In genomic region chr3:169880565-169881250, GRCh38 we compare ENCODE assay signal across 20 cellular contexts. TPM values are rescaled to one million over a fixed set of nuclear protein-coding genes. Genes with fewer than 3 reads are reported as not detected.
DNase-seq lines count a peak whose midpoint lies in the region; ATAC-seq, FAIRE-seq and TF ChIP-seq lines count a peak whose summit lies in the region.
"Had no signal": no experiment of that assay in that cellular context is flagged by ENCODE, and none has a peak within 500 bp of the region (broad histone marks: within the 10 kb centered on the region; RNA-seq: fewer than 3 reads in every experiment).

No MANE protein-coding gene starts in this region.

- 77% methylated on average over 4 of the region's 4 CpGs for WGBS in GM12878 (ENCODE audit: insufficient coverage, insufficient replicate concordance, low lambda C conversion rate, missing lambda C conversion rate)
- WGBS in HepG2 (ENCODE audit: low lambda C conversion rate): 0% methylated on average over 4 of the region's 4 CpGs

- peaks cover 2% of the 10 kb centered on the region for H3K4me1 Mint-ChIP-seq in CD8-positive, alpha-beta T cell (ENCODE audit: low read depth)

- no peak for TF ChIP-seq RAD21 in GM12878 (IDR thresholded peaks at IDR 0.05; ENCODE audit: insufficient read depth, low read depth, low read length)
- no peak for TF ChIP-seq RAD21 in HepG2 (CRISPR knock-in tag; IDR thresholded peaks at IDR 0.05)

- POLR2A ChIA-PET in GM12878 (lab: Charles Lee): interaction anchor here (0.5 kb wide), 1 partner anchor 520 kb away, joined by 5 read pairs; no protein-coding TSS in a partner anchor
- POLR2A ChIA-PET in HepG2 (lab: Yijun Ruan, JAX): no interaction called here
- POLR2A ChIA-PET in CD8-positive, alpha-beta T cell (lab: Charles Lee): interaction anchor here (0.5 to 0.7 kb wide), 2 partner anchors 10 to 55 kb away, joined by 3 read pairs; no protein-coding TSS in a partner anchor

- no peak overlapping the region for H3K4me2 ChIP-seq in Karpas-422 (ENCODE audit: low read depth, low read length, poor library complexity, severe bottlenecking)
- no peak overlapping the region for H3K4me2 ChIP-seq in GM12878 (ENCODE audit: control insufficient read depth, insufficient read depth)
- no peak overlapping the region for H3K4me2 ChIP-seq in HepG2 (ENCODE audit: low read depth, low read length)

- H3K27ac ChIP-seq in Karpas-422 (ENCODE audit: low read length): no peak overlapping the region
- no peak overlapping the region for H3K27ac ChIP-seq in GM12878 (ENCODE audit: control insufficient read depth, insufficient read depth)
- no peak overlapping the region for H3K27ac ChIP-seq in HepG2 (ENCODE audit: extremely low read length, insufficient read depth, low read length)
- no peak overlapping the region for H3K27ac ChIP-seq in vagina
- H3K27ac ChIP-seq in CD8-positive, alpha-beta T cell (ENCODE audit: low read depth, low read length): no peak overlapping the region
- H3K27ac ChIP-seq: C4-2B had no signal

- H3K9me2 ChIP-seq in Karpas-422 (replicated peaks; ENCODE audit: insufficient read depth, low read length): no peaks in the 10 kb centered on the region

- no peaks in the 10 kb centered on the region for H3K9me3 Mint-ChIP-seq in CD8-positive, alpha-beta T cell
- H3K9me3 Mint-ChIP-seq: CD4-positive, alpha-beta T cell; H9; IgD-negative memory B cell had no signal

- H3K9me3 ChIP-seq in Karpas-422 (ENCODE audit: low read length): no peaks in the 10 kb centered on the region
- H3K9me3 ChIP-seq in GM12878 (replicated peaks; ENCODE audit: control insufficient read depth, insufficient read depth, low read length): no peaks in the 10 kb centered on the region
- no peaks in the 10 kb centered on the region for H3K9me3 ChIP-seq in HepG2 (ENCODE audit: low read length)
- no peaks in the 10 kb centered on the region for H3K9me3 ChIP-seq in vagina
- H3K9me3 ChIP-seq in CD8-positive, alpha-beta T cell (ENCODE audit: low read length): no peaks in the 10 kb centered on the region

- H3K4me3 ChIP-seq in Karpas-422 (ENCODE audit: low read length) (no peak overlapping the region), GM12878 (no peak overlapping the region), HepG2 (replicated peaks in 1 of 3; ENCODE audit: insufficient read depth in 1 of 3, low read depth in 2 of 3, low read length in 3 of 3) (no peak overlapping the region), vagina (no peak overlapping the region)
- H3K4me3 ChIP-seq in CD8-positive, alpha-beta T cell (ENCODE audit: low read depth, low read length): no peak overlapping the region

- H2AFZ ChIP-seq in Karpas-422 (ENCODE audit: low read length): peak overlapping the region; percentile 75; the same call in 1 of the 2 replicates
- no peak overlapping the region; the same call in 1 of the 2 replicates for H2AFZ ChIP-seq in GM12878 (ENCODE audit: control insufficient read depth, low read depth, low read length)
- no peak overlapping the region for H2AFZ ChIP-seq in HepG2 (ENCODE audit: low read length)

- no peak for DNase-seq in Karpas-422
- DNase-seq in GM12878 (ENCODE audit: low read depth, low spot score): no peak
- no peak for DNase-seq in HepG2 (ENCODE audit: low spot score)
- no peak for DNase-seq in vagina (ENCODE audit: extremely low spot score in 2 of 2)
- no peak for DNase-seq in CD8-positive, alpha-beta T cell
- no peak for DNase-seq in NCI-H2107 treated with DMSO at 0.1 percent for 48 hours (lab: John Stamatoyannopoulos, UW; ENCODE audit: unreplicated experiment)
- DNase-seq: AML-193; CD4-positive, alpha-beta T cell; DMS153; DMS79; GF-D8 had no signal

- no peak overlapping the region for H3K27ac Mint-ChIP-seq in CD8-positive, alpha-beta T cell
- H3K27ac Mint-ChIP-seq: CD4-positive, alpha-beta T cell; H9 had no signal

- H3K36me3 ChIP-seq in Karpas-422 (ENCODE audit: insufficient read depth, low read length) (no peaks in the 10 kb centered on the region), GM12878 (ENCODE audit: control insufficient read depth in 2 of 2, insufficient read depth in 2 of 2, low read length in 1 of 2) (no peaks in the 10 kb centered on the region), HepG2 (replicated peaks in 1 of 2; ENCODE audit: control insufficient read depth in 1 of 2, insufficient read depth in 2 of 2, low read length in 2 of 2) (no peaks in the 10 kb centered on the region), vagina (no peaks in the 10 kb centered on the region)
- no peaks in the 10 kb centered on the region for H3K36me3 ChIP-seq in CD8-positive, alpha-beta T cell (ENCODE audit: insufficient read depth, low read length)

- SMC1A ChIA-PET in GM12878 (lab: Charles Lee; ENCODE audit: uncharacterized antibody, unreplicated experiment): interaction anchor here (0.6 to 1.6 kb wide), 5 partner anchors 13 to 899 kb away, joined by 3 to 4 read pairs (median 3); partner anchors contain the start of gene SEC62

- TF ChIP-seq POLR2A in GM12878 (IDR thresholded peaks at IDR 0.05; ENCODE audit: low read depth, low read length) (no peak), HepG2 (IDR thresholded peaks at IDR 0.05; ENCODE audit: insufficient read depth in 1 of 2, low read depth in 2 of 2, low read length in 2 of 2) (no peak), vagina (IDR thresholded peaks at IDR 0.05) (no peak)

- TF ChIP-seq EP300 in GM12878 (IDR thresholded peaks at IDR 0.05; ENCODE audit: borderline replicate concordance in 1 of 2, control insufficient read depth in 1 of 2, low read depth in 2 of 2, low read length in 2 of 2) (no peak), HepG2 (IDR thresholded peaks at IDR 0.05; ENCODE audit: low read depth in 2 of 2, low read length in 2 of 2) (no peak), HepG2 (CRISPR knock-in tag; IDR thresholded peaks at IDR 0.05; ENCODE audit: borderline replicate concordance) (no peak)

- H3K27me3 Mint-ChIP-seq in CD8-positive, alpha-beta T cell (ENCODE audit: low read depth): no peaks in the 10 kb centered on the region
- H3K27me3 Mint-ChIP-seq: CD4-positive, alpha-beta T cell; IgD-negative memory B cell had no signal

- CTCF ChIA-PET in GM12878 (lab: Yijun Ruan, JAX) (interaction anchor here (0.7 to 1.2 kb wide), 2 partner anchors 11 to 151 kb away, joined by 3 read pairs; no protein-coding TSS in a partner anchor), HepG2 (lab: Yijun Ruan, JAX; ENCODE audit: low intra/inter-chr PET ratio, low total read pairs) (no interaction called here)
- CTCF ChIA-PET in CD8-positive, alpha-beta T cell (lab: Charles Lee): no interaction called here

- peaks cover 14% of the 10 kb centered on the region for H3K4me1 ChIP-seq in Karpas-422 (ENCODE audit: low read length)
- peaks cover 4% of the 10 kb centered on the region for H3K4me1 ChIP-seq in GM12878 (ENCODE audit: control insufficient read depth, insufficient read depth, low read length)
- no peaks in the 10 kb centered on the region for H3K4me1 ChIP-seq in HepG2 (ENCODE audit: insufficient read depth, low read length)
- no peaks in the 10 kb centered on the region for H3K4me1 ChIP-seq in vagina
- no peaks in the 10 kb centered on the region for H3K4me1 ChIP-seq in CD8-positive, alpha-beta T cell (ENCODE audit: insufficient read depth, low read length)

- in situ Hi-C loops in GM12878 (cut with MboI): no loop called here
- in situ Hi-C loops in HepG2 (cut with HindIII; ENCODE audit: extremely low pct_ligation_motif_present, low pct_unique_long_range_greater_than_20kb): no loop called here

- H3K9ac ChIP-seq in Karpas-422 (ENCODE audit: low read length) (no peak overlapping the region), GM12878 (ENCODE audit: control insufficient read depth, insufficient read depth, low read length) (no peak overlapping the region), HepG2 (ENCODE audit: insufficient read depth, low read depth, low read length) (no peak overlapping the region)

- ATAC-seq in GM12878 (no peak), HepG2 (no peak), esophagus mucosa (no peak)
- ATAC-seq in CD8-positive, alpha-beta T cell: no peak

- H3K27me3 ChIP-seq in Karpas-422 (ENCODE audit: low read length) (no peaks in the 10 kb centered on the region), GM12878 (replicated peaks in 1 of 2; ENCODE audit: control insufficient read depth in 2 of 2, insufficient read depth in 2 of 2, low read length in 1 of 2) (peaks cover 0 to 2% of the 10 kb centered on the region in 2 experiments; a peak in 1 of 4 replicates), HepG2 (ENCODE audit: control insufficient read depth in 1 of 2, insufficient read depth in 2 of 2, low read length in 2 of 2) (peaks cover 0 to 1% of the 10 kb centered on the region in 2 experiments; a peak in 2 of 5 replicates), vagina (no peaks in the 10 kb centered on the region)
- no peaks in the 10 kb centered on the region for H3K27me3 ChIP-seq in CD8-positive, alpha-beta T cell (ENCODE audit: insufficient read depth, low read length)

- no peak overlapping the region for H3K4me3 Mint-ChIP-seq in CD8-positive, alpha-beta T cell
- H3K4me3 Mint-ChIP-seq: CD4-positive, alpha-beta T cell; H9 had no signal

- no peaks in the 10 kb centered on the region for H3K36me3 Mint-ChIP-seq in CD8-positive, alpha-beta T cell
- H3K36me3 Mint-ChIP-seq: IgD-negative memory B cell had no signal

- FAIRE-seq in GM12878 (lab: Jason Lieb, UNC): no peak
- no peak for FAIRE-seq in HepG2 (lab: Jason Lieb, UNC)
- FAIRE-seq: A204.1, GM19239, H1, HTR-8/SVneo had no signal

- TF ChIP-seq CTCF in GM12878 (IDR thresholded peaks at IDR 0.05 in 2 of 3, conservative IDR thresholded peaks at IDR 0.05 in 1 of 3; ENCODE audit: control insufficient read depth in 2 of 3, extremely low read depth in 1 of 3, insufficient read depth in 1 of 3, low read depth in 3 of 3, low read length in 3 of 3) (no peak), HepG2 (CRISPR knock-in tag; IDR thresholded peaks at IDR 0.05) (no peak), vagina (IDR thresholded peaks at IDR 0.05) (no peak)
- no peak for TF ChIP-seq CTCF in CD8-positive, alpha-beta T cell (IDR thresholded peaks at IDR 0.05)

- H4K20me1 ChIP-seq in Karpas-422 (ENCODE audit: insufficient read depth, low read depth, low read length) (no peaks in the 10 kb centered on the region), GM12878 (ENCODE audit: control insufficient read depth, insufficient read depth) (no peaks in the 10 kb centered on the region), HepG2 (ENCODE audit: insufficient read depth, low read length) (no peaks in the 10 kb centered on the region)

- intact Hi-C loops in GM12878 (cut with micrococcal nuclease; ENCODE audit: unreplicated experiment) (no loop called here), HepG2 (cut with micrococcal nuclease; ENCODE audit: unreplicated experiment) (no loop called here), vagina (cut with DNase I) (no loop called here)
- intact Hi-C loops in CD8-positive, alpha-beta T cell (cut with DNase I, micrococcal nuclease): no loop called here

- BruUV-seq in GM12878 (replicated peaks; lab: Mats Ljungman, UMichigan) (no TSS peak), HepG2 (replicated peaks; lab: Mats Ljungman, UMichigan) (no TSS peak)

- RAD21 ChIA-PET in GM12878 (lab: Charles Lee; ENCODE audit: unreplicated experiment): no interaction called here

- H3K79me2 ChIP-seq in Karpas-422 (ENCODE audit: low read length): no peaks in the 10 kb centered on the region
- no peaks in the 10 kb centered on the region for H3K79me2 ChIP-seq in GM12878 (ENCODE audit: control insufficient read depth, insufficient read depth, low read length)
- H3K79me2 ChIP-seq in HepG2 (ENCODE audit: insufficient read depth, low read length): no peaks in the 10 kb centered on the region

RNA-seq across cellular contexts. Expression of gene LRRC31, which starts 11.0 kb away (rescaled TPM):
- total RNA-seq in Karpas-422 (2014; rRNA removed; shearing (Covaris generic); ENCODE audit: low replicate concordance): not detected in 2 replicates
- total RNA-seq in GM12878 (2013; cell fraction: nucleolus; rRNA removed): not detected in 2 replicates
- total RNA-seq in GM12878 (2014; rRNA removed) (0.11 TPM in 1 of 2 replicates, not detected in the other), GM12878 (2014; rRNA removed; fragmentation: Illumina TruSeq; extraction: Trizol) (not detected in 2 replicates), GM12878 (2021) (not detected in 2 replicates), HepG2 (2016; rRNA removed; fragmentation: Illumina TruSeq; extraction: Trizol) (not detected in 2 replicates), vagina (not detected), esophagus mucosa (not detected)
- polyA plus RNA-seq in GM12878 (2011; ENCODE audit: low read depth): not detected
- polyA plus RNA-seq in GM12878 (2011; rRNA removed) (not detected in 2 replicates), GM12878 (2014; fragmentation: Illumina TruSeq; extraction: Trizol) (0.06 TPM in 1 of 2 replicates, not detected in the other), GM12878 (2014; fragmentation: Nextera tagmentation; extraction: Ambion mirVana) (under 1 TPM; 0.04 to 0.06 TPM), GM12878 (2014; rRNA removed) (not detected in 2 replicates), GM12878 (2016; fragmentation: Nextera tagmentation; extraction: Ambion mirVana) (not detected), HepG2 (2011; rRNA removed) (not detected in 2 replicates)
- not detected in 2 replicates for polyA plus RNA-seq in GM12878 (2011; cell fraction: cytosol; rRNA removed)
- polyA plus RNA-seq in GM12878 (2011; cell fraction: nucleus; rRNA removed): not detected in 2 replicates
- 0.08 TPM in 1 of 2 replicates, not detected in the other for polyA plus RNA-seq in GM12878 (2012)
- polyA minus RNA-seq in GM12878 (2011; rRNA and poly(A)+ RNA removed): not detected in 2 replicates
- not detected in 2 replicates for polyA minus RNA-seq in GM12878 (2011; cell fraction: cytosol; rRNA and poly(A)+ RNA removed)
- not detected in 2 replicates for polyA minus RNA-seq in GM12878 (2011; cell fraction: nucleus; rRNA and poly(A)+ RNA removed)
- not detected in 2 replicates for total RNA-seq in HepG2 (2016; cell fraction: cytosol; rRNA removed; fragmentation: Illumina TruSeq; extraction: Trizol; ENCODE audit: low read depth)
- total RNA-seq in HepG2 (2016; cell fraction: insoluble cytoplasmic fraction; rRNA removed; fragmentation: Illumina TruSeq; extraction: Trizol): not detected in 2 replicates
- not detected in 2 replicates for total RNA-seq in HepG2 (2016; cell fraction: membrane; rRNA removed; fragmentation: Illumina TruSeq; extraction: Trizol)
- total RNA-seq in HepG2 (2016; cell fraction: nucleus; rRNA removed; fragmentation: Illumina TruSeq; extraction: Trizol): not detected in 2 replicates
- 0.04 TPM in 1 of 2 replicates, not detected in the other for polyA plus RNA-seq in HepG2 (2011; cell fraction: cytosol; rRNA removed)
- not detected in 2 replicates for polyA plus RNA-seq in HepG2 (2011; cell fraction: nucleus; rRNA removed)
- polyA plus RNA-seq in HepG2 (2012): not detected in 2 replicates
- polyA plus RNA-seq in HepG2 (2016; cell fraction: cytosol; fragmentation: Illumina TruSeq; extraction: Trizol; ENCODE audit: low read depth): not detected in 2 replicates
- not detected in 2 replicates for polyA plus RNA-seq in HepG2 (2016; cell fraction: insoluble cytoplasmic fraction; fragmentation: Illumina TruSeq; extraction: Trizol; ENCODE audit: low read depth)
- polyA plus RNA-seq in HepG2 (2016; cell fraction: membrane; fragmentation: Illumina TruSeq; extraction: Trizol; ENCODE audit: low read depth): not detected in 2 replicates
- not detected in 2 replicates for polyA plus RNA-seq in HepG2 (2016; cell fraction: nucleus; fragmentation: Illumina TruSeq; extraction: Trizol; ENCODE audit: insufficient read depth, low read depth)
- polyA minus RNA-seq in HepG2 (2011; rRNA and poly(A)+ RNA removed; ENCODE audit: low replicate concordance): not detected in 2 replicates
- not detected in 2 replicates for polyA minus RNA-seq in HepG2 (2011; cell fraction: cytosol; rRNA and poly(A)+ RNA removed)
- not detected in 2 replicates for polyA minus RNA-seq in HepG2 (2011; cell fraction: nucleus; rRNA and poly(A)+ RNA removed)
- total RNA-seq in CD8-positive, alpha-beta T cell: not detected
- total RNA-seq: CD4-positive, alpha-beta T cell; H1; H9 had no signal
- polyA plus RNA-seq: BJ, H1, IgD-negative memory B cell had no signal

RNA-seq across cellular contexts. Expression of gene SAMD7, which starts 30.7 kb away (rescaled TPM):
- total RNA-seq in Karpas-422 (2014; rRNA removed; shearing (Covaris generic); ENCODE audit: low replicate concordance): not detected in 2 replicates
- not detected in 2 replicates for total RNA-seq in GM12878 (2013; cell fraction: nucleolus; rRNA removed)
- total RNA-seq in GM12878 (2014; rRNA removed) (0.11 TPM in 1 of 2 replicates, not detected in the other), GM12878 (2014; rRNA removed; fragmentation: Illumina TruSeq; extraction: Trizol) (0.04 and 0.05 TPM in 2 replicates), GM12878 (2021) (not detected in 2 replicates), HepG2 (2016; rRNA removed; fragmentation: Illumina TruSeq; extraction: Trizol) (not detected in 2 replicates), vagina (not detected), esophagus mucosa (not detected)
- polyA plus RNA-seq in GM12878 (2011; ENCODE audit: low read depth): not detected
- polyA plus RNA-seq in GM12878 (2011; rRNA removed) (not detected in 2 replicates), GM12878 (2014; fragmentation: Illumina TruSeq; extraction: Trizol) (0.07 TPM in 1 of 2 replicates, not detected in the other), GM12878 (2014; fragmentation: Nextera tagmentation; extraction: Ambion mirVana) (under 1 TPM; 0.04 to 0.11 TPM), GM12878 (2014; rRNA removed) (0.03 and 0.10 TPM in 2 replicates), GM12878 (2016; fragmentation: Nextera tagmentation; extraction: Ambion mirVana) (under 1 TPM in 1 of 2 experiments, not detected in 1; 0.11 TPM), HepG2 (2011; rRNA removed) (not detected in 2 replicates)
- not detected in 2 replicates for polyA plus RNA-seq in GM12878 (2011; cell fraction: cytosol; rRNA removed)
- polyA plus RNA-seq in GM12878 (2011; cell fraction: nucleus; rRNA removed): not detected in 2 replicates
- polyA plus RNA-seq in GM12878 (2012): 0.12 TPM in 1 of 2 replicates, not detected in the other
- polyA minus RNA-seq in GM12878 (2011; rRNA and poly(A)+ RNA removed): not detected in 2 replicates
- not detected in 2 replicates for polyA minus RNA-seq in GM12878 (2011; cell fraction: cytosol; rRNA and poly(A)+ RNA removed)
- polyA minus RNA-seq in GM12878 (2011; cell fraction: nucleus; rRNA and poly(A)+ RNA removed): not detected in 2 replicates
- total RNA-seq in HepG2 (2016; cell fraction: cytosol; rRNA removed; fragmentation: Illumina TruSeq; extraction: Trizol; ENCODE audit: low read depth): not detected in 2 replicates
- total RNA-seq in HepG2 (2016; cell fraction: insoluble cytoplasmic fraction; rRNA removed; fragmentation: Illumina TruSeq; extraction: Trizol): not detected in 2 replicates
- not detected in 2 replicates for total RNA-seq in HepG2 (2016; cell fraction: membrane; rRNA removed; fragmentation: Illumina TruSeq; extraction: Trizol)
- not detected in 2 replicates for total RNA-seq in HepG2 (2016; cell fraction: nucleus; rRNA removed; fragmentation: Illumina TruSeq; extraction: Trizol)
- not detected in 2 replicates for polyA plus RNA-seq in HepG2 (2011; cell fraction: cytosol; rRNA removed)
- not detected in 2 replicates for polyA plus RNA-seq in HepG2 (2011; cell fraction: nucleus; rRNA removed)
- polyA plus RNA-seq in HepG2 (2012): not detected in 2 replicates
- not detected in 2 replicates for polyA plus RNA-seq in HepG2 (2016; cell fraction: cytosol; fragmentation: Illumina TruSeq; extraction: Trizol; ENCODE audit: low read depth)
- polyA plus RNA-seq in HepG2 (2016; cell fraction: insoluble cytoplasmic fraction; fragmentation: Illumina TruSeq; extraction: Trizol; ENCODE audit: low read depth): not detected in 2 replicates
- polyA plus RNA-seq in HepG2 (2016; cell fraction: membrane; fragmentation: Illumina TruSeq; extraction: Trizol; ENCODE audit: low read depth): not detected in 2 replicates
- polyA plus RNA-seq in HepG2 (2016; cell fraction: nucleus; fragmentation: Illumina TruSeq; extraction: Trizol; ENCODE audit: insufficient read depth, low read depth): not detected in 2 replicates
- not detected in 2 replicates for polyA minus RNA-seq in HepG2 (2011; rRNA and poly(A)+ RNA removed; ENCODE audit: low replicate concordance)
- polyA minus RNA-seq in HepG2 (2011; cell fraction: cytosol; rRNA and poly(A)+ RNA removed): not detected in 2 replicates
- polyA minus RNA-seq in HepG2 (2011; cell fraction: nucleus; rRNA and poly(A)+ RNA removed): not detected in 2 replicates
- not detected for total RNA-seq in CD8-positive, alpha-beta T cell
- total RNA-seq: CD4-positive, alpha-beta T cell; H1; H9 had no signal
- polyA plus RNA-seq: BJ, H1, IgD-negative memory B cell had no signal
